In genomic region chr3:140206196-140207040, GRCh38 we compare ENCODE assay signal across 9 cellular contexts.
DNase-seq lines count a peak whose midpoint lies in the region; ATAC-seq and TF ChIP-seq lines count a peak whose summit lies in the region.
"Had no signal": no experiment of that assay in that cellular context is flagged by ENCODE, and none has a peak within 500 bp of the region (broad histone marks: within the 10 kb centered on the region; RNA-seq: fewer than 3 reads in every experiment).

No MANE protein-coding gene starts in this region.

- ATAC-seq in GM19452 (IDR thresholded peaks at IDR 0.05; ENCODE audit: unreplicated experiment) (no peak), GM21528 (IDR thresholded peaks at IDR 0.05; ENCODE audit: low FRiP score, unreplicated experiment) (no peak), GM21737 (IDR thresholded peaks at IDR 0.05; ENCODE audit: unreplicated experiment) (no peak)

- no peaks in the 10 kb centered on the region for H3K9me3 ChIP-seq in WERI-Rb-1 (ENCODE audit: severe bottlenecking)

- TF ChIP-seq CTCF in LNCaP clone FGC (IDR thresholded peaks at IDR 0.05; ENCODE audit: control insufficient read depth, extremely low read depth, insufficient read depth) = peak; percentile 27; the same call in 1 of the 2 replicates
- peak; percentile 29; the same call in 1 of the 2 replicates for TF ChIP-seq CTCF in WERI-Rb-1 (IDR thresholded peaks at IDR 0.05; ENCODE audit: low read depth, low read length)

- DNase-seq in COLO668 (lab: John Stamatoyannopoulos, UW; ENCODE audit: unreplicated experiment) (peak; percentile 24), LNCaP clone FGC (ENCODE audit: low read depth) (no peak), WERI-Rb-1 (no peak), iPS-NIHi7 (ENCODE audit: extremely low spot score) (peak; percentile 73), SKM-1 treated with dmso at 0.1 percent for 144 hours (lab: John Stamatoyannopoulos, UW; ENCODE audit: unreplicated experiment) (no peak)

- H3K27me3 ChIP-seq in WERI-Rb-1 (ENCODE audit: insufficient read depth, low read depth, severe bottlenecking) = no peaks in the 10 kb centered on the region

- H3K27ac ChIP-seq in WERI-Rb-1 = no peak overlapping the region
- H3K27ac ChIP-seq: skin epidermis had no signal

- H3K4me3 ChIP-seq in LNCaP clone FGC (ENCODE audit: low read depth, low read length) (no peak overlapping the region), WERI-Rb-1 (ENCODE audit: low read depth, low read length) (no peak overlapping the region)
- H3K4me3 ChIP-seq: skin epidermis had no signal

- no peaks in the 10 kb centered on the region for H3K36me3 ChIP-seq in WERI-Rb-1

Comparison
In these comparisons a context has a peak if more than half of its experiments do, and no peak if none do; other contexts are left out.
1. DNase-seq: peak in COLO668 (single experiment) and iPS-NIHi7 (single experiment); none in LNCaP clone FGC (single experiment), WERI-Rb-1 (single experiment) and SKM-1 treated with dmso at 0.1 percent for 144 hours (single experiment).